1 cellular context compared by ENCODE assay signal in the genomic region with DNA sequence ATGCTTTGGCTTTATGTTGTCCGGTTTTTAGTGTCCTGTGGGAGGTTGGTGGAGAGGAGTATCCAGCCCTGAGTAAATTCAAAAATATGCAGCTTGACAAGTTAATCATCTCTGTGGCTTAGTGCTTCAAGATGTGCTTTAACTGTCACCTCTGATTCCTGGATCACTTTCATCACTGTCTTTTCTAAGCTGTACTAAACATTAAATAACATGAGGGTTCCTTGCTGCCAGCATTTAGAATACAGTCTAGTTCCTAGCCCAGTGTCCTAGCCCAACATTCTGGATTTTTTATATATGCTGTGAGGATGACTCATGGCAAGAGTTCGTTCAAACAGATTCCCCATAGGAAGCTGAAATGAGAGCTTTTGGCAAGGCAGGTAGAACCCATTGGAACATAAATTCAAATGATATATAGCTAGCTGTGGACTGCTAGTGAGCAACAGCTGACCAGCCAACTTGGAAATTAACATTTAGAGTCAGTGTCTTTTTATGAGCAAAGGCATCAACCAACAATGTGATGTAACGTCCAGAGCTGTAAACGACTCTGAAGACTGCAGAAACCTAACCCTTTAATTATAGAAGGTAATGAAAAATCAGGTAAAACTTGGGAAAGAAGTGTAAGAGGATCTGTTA.
TF ChIP-seq lines count a peak whose summit lies in the region.

No MANE protein-coding gene starts in this region.

TF ChIP-seq in HEK293, 187 proteins besides CTCF, POLR2A, EP300 and RAD21 (continued from another document):
- TF ChIP-seq, protein P1, sequence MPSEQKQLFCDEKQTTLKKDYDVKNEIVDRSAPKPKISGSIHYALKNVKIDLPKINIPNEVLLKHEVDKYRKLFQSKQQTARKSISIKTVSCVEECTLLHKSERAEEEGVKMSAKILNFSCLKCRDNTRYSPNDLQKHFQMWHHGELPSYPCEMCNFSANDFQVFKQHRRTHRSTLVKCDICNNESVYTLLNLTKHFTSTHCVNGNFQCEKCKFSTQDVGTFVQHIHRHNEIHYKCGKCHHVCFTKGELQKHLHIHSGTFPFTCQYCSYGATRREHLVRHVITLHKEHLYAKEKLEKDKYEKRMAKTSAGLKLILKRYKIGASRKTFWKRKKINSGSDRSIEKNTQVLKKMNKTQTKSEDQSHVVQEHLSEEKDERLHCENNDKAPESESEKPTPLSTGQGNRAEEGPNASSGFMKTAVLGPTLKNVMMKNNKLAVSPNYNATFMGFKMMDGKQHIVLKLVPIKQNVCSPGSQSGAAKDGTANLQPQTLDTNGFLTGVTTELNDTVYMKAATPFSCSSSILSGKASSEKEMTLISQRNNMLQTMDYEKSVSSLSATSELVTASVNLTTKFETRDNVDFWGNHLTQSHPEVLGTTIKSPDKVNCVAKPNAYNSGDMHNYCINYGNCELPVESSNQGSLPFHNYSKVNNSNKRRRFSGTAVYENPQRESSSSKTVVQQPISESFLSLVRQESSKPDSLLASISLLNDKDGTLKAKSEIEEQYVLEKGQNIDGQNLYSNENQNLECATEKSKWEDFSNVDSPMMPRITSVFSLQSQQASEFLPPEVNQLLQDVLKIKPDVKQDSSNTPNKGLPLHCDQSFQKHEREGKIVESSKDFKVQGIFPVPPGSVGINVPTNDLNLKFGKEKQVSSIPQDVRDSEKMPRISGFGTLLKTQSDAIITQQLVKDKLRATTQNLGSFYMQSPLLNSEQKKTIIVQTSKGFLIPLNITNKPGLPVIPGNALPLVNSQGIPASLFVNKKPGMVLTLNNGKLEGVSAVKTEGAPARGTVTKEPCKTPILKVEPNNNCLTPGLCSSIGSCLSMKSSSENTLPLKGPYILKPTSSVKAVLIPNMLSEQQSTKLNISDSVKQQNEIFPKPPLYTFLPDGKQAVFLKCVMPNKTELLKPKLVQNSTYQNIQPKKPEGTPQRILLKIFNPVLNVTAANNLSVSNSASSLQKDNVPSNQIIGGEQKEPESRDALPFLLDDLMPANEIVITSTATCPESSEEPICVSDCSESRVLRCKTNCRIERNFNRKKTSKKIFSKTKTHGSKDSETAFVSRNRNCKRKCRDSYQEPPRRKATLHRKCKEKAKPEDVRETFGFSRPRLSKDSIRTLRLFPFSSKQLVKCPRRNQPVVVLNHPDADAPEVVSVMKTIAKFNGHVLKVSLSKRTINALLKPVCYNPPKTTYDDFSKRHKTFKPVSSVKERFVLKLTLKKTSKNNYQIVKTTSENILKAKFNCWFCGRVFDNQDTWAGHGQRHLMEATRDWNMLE (tag by site-specific recombination; conservative IDR thresholded peaks at IDR 0.05; ENCODE audit: low read depth), result no peak
- TF ChIP-seq, protein P2, sequence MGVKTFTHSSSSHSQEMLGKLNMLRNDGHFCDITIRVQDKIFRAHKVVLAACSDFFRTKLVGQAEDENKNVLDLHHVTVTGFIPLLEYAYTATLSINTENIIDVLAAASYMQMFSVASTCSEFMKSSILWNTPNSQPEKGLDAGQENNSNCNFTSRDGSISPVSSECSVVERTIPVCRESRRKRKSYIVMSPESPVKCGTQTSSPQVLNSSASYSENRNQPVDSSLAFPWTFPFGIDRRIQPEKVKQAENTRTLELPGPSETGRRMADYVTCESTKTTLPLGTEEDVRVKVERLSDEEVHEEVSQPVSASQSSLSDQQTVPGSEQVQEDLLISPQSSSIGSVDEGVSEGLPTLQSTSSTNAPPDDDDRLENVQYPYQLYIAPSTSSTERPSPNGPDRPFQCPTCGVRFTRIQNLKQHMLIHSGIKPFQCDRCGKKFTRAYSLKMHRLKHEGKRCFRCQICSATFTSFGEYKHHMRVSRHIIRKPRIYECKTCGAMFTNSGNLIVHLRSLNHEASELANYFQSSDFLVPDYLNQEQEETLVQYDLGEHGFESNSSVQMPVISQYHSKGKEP (tag by site-specific recombination; IDR thresholded peaks at IDR 0.05), result no peak
- TF ChIP-seq ZBTB49 (tag by site-specific recombination; IDR thresholded peaks at IDR 0.05; ENCODE audit: low read depth) (no peak), ZNF792 (tag by site-specific recombination; IDR thresholded peaks at IDR 0.05) (no peak), ZNF24 (tag by site-specific recombination; IDR thresholded peaks at IDR 0.05) (no peak), KLF10 (tag by site-specific recombination; IDR thresholded peaks at IDR 0.05) (no peak), OSR2 (tag by site-specific recombination; IDR thresholded peaks at IDR 0.05) (no peak; the same call in 1 of the 2 replicates)
